ENCODE assay signal across 9 cellular contexts in the genomic region with DNA sequence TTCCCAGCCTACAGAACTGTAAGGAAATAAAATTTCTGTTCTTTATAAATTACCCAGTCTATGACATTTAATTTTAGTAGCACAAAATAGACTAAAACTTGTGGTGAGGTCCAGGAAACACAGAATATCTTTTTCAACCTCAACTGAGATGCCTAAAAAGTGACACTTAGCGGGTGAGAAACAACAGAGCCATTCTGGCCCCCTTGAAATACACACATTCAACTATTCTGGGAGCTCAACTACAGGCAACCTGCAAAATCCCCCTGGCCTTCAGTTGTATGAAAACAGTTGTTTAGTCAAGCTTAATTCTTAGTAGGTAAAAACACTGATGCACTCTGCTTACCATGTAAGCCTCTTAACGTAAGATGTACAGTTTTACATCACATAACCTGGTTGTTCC.
"Had no signal": no experiment of that assay in that cellular context is flagged by ENCODE, and none has a peak within 500 bp of the region (broad histone marks: within the 10 kb centered on the region; RNA-seq: fewer than 3 reads in every experiment).

No MANE protein-coding gene starts in this region.

- ATAC-seq: HCT116, K562 had no signal

- H3K27ac Mint-ChIP-seq: HFFc6 had no signal

- H3K27ac ChIP-seq: GM23248 had no signal

- H3K4me3 ChIP-seq: GM23248, HAP-1, K562 had no signal

- H3K4me3 Mint-ChIP-seq: HFFc6 had no signal

- H3K4me1 ChIP-seq: HAP-1 had no signal

- H3K9me3 Mint-ChIP-seq: HFFc6 had no signal

- H2AFZ ChIP-seq: GM23248 had no signal

- DNase-seq: GM23248, GOT3, H7, HFFc6, IMR-90, KG1 had no signal

- H3K9ac ChIP-seq: GM23248 had no signal

- H3K9me3 ChIP-seq: HAP-1 had no signal
